Comparison of ENCODE assay signal across 1 cellular context in genomic region chr10:95389176-95389575, GRCh38.
TF ChIP-seq lines count a peak whose summit lies in the region.

No MANE protein-coding gene starts in this region.

TF ChIP-seq in HepG2, 621 proteins besides CTCF, POLR2A, EP300 and RAD21 (continued from another document and continues in another):
- 0 out of 2 replicates have a peak, but pooled peaks have one; percentile 14 for TF ChIP-seq PATZ1 (CRISPR knock-in tag; IDR thresholded peaks at IDR 0.05)
- no peak for TF ChIP-seq MEF2D (CRISPR knock-in tag; IDR thresholded peaks at IDR 0.05)
- no peak for TF ChIP-seq ZNF672 (CRISPR knock-in tag; IDR thresholded peaks at IDR 0.05)
- TF ChIP-seq, protein P1, sequence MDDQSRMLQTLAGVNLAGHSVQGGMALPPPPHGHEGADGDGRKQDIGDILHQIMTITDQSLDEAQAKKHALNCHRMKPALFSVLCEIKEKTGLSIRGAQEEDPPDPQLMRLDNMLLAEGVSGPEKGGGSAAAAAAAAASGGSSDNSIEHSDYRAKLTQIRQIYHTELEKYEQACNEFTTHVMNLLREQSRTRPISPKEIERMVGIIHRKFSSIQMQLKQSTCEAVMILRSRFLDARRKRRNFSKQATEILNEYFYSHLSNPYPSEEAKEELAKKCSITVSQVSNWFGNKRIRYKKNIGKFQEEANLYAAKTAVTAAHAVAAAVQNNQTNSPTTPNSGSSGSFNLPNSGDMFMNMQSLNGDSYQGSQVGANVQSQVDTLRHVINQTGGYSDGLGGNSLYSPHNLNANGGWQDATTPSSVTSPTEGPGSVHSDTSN (CRISPR knock-in tag; IDR thresholded peaks at IDR 0.05; ENCODE audit: borderline replicate concordance) = no peak
- TF ChIP-seq NR2F6 (IDR thresholded peaks at IDR 0.05) = no peak
- TF ChIP-seq NR2F6 (CRISPR knock-in tag; IDR thresholded peaks at IDR 0.05) = 0 out of 2 replicates have a peak, but pooled peaks have one; percentile 22
- TF ChIP-seq, protein P2, sequence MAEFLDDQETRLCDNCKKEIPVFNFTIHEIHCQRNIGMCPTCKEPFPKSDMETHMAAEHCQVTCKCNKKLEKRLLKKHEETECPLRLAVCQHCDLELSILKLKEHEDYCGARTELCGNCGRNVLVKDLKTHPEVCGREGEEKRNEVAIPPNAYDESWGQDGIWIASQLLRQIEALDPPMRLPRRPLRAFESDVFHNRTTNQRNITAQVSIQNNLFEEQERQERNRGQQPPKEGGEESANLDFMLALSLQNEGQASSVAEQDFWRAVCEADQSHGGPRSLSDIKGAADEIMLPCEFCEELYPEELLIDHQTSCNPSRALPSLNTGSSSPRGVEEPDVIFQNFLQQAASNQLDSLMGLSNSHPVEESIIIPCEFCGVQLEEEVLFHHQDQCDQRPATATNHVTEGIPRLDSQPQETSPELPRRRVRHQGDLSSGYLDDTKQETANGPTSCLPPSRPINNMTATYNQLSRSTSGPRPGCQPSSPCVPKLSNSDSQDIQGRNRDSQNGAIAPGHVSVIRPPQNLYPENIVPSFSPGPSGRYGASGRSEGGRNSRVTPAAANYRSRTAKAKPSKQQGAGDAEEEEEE (CRISPR knock-in tag; IDR thresholded peaks at IDR 0.05; ENCODE audit: borderline replicate concordance) = no peak
- TF ChIP-seq CEBPG (CRISPR knock-in tag; IDR thresholded peaks at IDR 0.05) = peak; percentile 57; the same call in 1 of the 2 replicates
- TF ChIP-seq CBFB (CRISPR knock-in tag; IDR thresholded peaks at IDR 0.05) = no peak
- no peak for TF ChIP-seq GLMP (CRISPR knock-in tag; IDR thresholded peaks at IDR 0.05; ENCODE audit: borderline replicate concordance)
- TF ChIP-seq AHR (CRISPR knock-in tag; IDR thresholded peaks at IDR 0.05) = no peak
- TF ChIP-seq HCFC1 (IDR thresholded peaks at IDR 0.05; ENCODE audit: low read depth, low read length) = no peak
- no peak for TF ChIP-seq ZSCAN25 (CRISPR knock-in tag; IDR thresholded peaks at IDR 0.05)
- TF ChIP-seq ZNF510 (CRISPR knock-in tag; IDR thresholded peaks at IDR 0.05; ENCODE audit: low read depth) = no peak
- no peak for TF ChIP-seq TFAP4 (IDR thresholded peaks at IDR 0.05; ENCODE audit: borderline replicate concordance, low read depth)
- TF ChIP-seq ZNF331 (CRISPR knock-in tag; IDR thresholded peaks at IDR 0.05) = 0 out of 2 replicates have a peak, but pooled peaks have one; percentile 11
- TF ChIP-seq RARG (CRISPR knock-in tag; IDR thresholded peaks at IDR 0.05; ENCODE audit: low read depth) = no peak
- TF ChIP-seq PHF8 (CRISPR knock-in tag; IDR thresholded peaks at IDR 0.05) = no peak
- no peak for TF ChIP-seq ZNF382 (CRISPR knock-in tag; IDR thresholded peaks at IDR 0.05; ENCODE audit: borderline replicate concordance)
- TF ChIP-seq, protein P3, sequence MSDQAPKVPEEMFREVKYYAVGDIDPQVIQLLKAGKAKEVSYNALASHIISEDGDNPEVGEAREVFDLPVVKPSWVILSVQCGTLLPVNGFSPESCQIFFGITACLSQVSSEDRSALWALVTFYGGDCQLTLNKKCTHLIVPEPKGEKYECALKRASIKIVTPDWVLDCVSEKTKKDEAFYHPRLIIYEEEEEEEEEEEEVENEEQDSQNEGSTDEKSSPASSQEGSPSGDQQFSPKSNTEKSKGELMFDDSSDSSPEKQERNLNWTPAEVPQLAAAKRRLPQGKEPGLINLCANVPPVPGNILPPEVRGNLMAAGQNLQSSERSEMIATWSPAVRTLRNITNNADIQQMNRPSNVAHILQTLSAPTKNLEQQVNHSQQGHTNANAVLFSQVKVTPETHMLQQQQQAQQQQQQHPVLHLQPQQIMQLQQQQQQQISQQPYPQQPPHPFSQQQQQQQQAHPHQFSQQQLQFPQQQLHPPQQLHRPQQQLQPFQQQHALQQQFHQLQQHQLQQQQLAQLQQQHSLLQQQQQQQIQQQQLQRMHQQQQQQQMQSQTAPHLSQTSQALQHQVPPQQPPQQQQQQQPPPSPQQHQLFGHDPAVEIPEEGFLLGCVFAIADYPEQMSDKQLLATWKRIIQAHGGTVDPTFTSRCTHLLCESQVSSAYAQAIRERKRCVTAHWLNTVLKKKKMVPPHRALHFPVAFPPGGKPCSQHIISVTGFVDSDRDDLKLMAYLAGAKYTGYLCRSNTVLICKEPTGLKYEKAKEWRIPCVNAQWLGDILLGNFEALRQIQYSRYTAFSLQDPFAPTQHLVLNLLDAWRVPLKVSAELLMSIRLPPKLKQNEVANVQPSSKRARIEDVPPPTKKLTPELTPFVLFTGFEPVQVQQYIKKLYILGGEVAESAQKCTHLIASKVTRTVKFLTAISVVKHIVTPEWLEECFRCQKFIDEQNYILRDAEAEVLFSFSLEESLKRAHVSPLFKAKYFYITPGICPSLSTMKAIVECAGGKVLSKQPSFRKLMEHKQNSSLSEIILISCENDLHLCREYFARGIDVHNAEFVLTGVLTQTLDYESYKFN (CRISPR knock-in tag; conservative IDR thresholded peaks at IDR 0.05) = no peak
- TF ChIP-seq SOX13 (IDR thresholded peaks at IDR 0.05) = no peak
- TF ChIP-seq SOX13 (CRISPR knock-in tag; conservative IDR thresholded peaks at IDR 0.05 in 1 of 2, IDR thresholded peaks at IDR 0.05 in 1 of 2) = peak in 1 of 2 experiments; percentile 58; a peak in 1 of 4 replicates
- TF ChIP-seq, protein P4, sequence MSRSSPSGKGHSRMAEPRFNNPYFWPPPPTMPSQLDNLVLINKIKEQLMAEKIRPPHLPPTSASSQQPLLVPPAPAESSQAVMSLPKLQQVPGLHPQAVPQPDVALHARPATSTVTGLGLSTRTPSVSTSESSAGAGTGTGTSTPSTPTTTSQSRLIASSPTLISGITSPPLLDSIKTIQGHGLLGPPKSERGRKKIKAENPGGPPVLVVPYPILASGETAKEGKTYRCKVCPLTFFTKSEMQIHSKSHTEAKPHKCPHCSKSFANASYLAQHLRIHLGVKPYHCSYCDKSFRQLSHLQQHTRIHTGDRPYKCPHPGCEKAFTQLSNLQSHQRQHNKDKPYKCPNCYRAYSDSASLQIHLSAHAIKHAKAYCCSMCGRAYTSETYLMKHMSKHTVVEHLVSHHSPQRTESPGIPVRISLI (CRISPR knock-in tag; IDR thresholded peaks at IDR 0.05; ENCODE audit: borderline replicate concordance) = peak; percentile 87; the same call in 1 of the 2 replicates
- TF ChIP-seq FOXP4 (CRISPR knock-in tag; IDR thresholded peaks at IDR 0.05) = peak; percentile 16; the same call in 1 of the 2 replicates
- no peak for TF ChIP-seq MLLT10 (CRISPR knock-in tag; IDR thresholded peaks at IDR 0.05)
- TF ChIP-seq NCOA2 (CRISPR knock-in tag; IDR thresholded peaks at IDR 0.05) = no peak
- TF ChIP-seq RXRB (CRISPR knock-in tag; IDR thresholded peaks at IDR 0.05; ENCODE audit: borderline replicate concordance) = no peak
- TF ChIP-seq, protein P5, sequence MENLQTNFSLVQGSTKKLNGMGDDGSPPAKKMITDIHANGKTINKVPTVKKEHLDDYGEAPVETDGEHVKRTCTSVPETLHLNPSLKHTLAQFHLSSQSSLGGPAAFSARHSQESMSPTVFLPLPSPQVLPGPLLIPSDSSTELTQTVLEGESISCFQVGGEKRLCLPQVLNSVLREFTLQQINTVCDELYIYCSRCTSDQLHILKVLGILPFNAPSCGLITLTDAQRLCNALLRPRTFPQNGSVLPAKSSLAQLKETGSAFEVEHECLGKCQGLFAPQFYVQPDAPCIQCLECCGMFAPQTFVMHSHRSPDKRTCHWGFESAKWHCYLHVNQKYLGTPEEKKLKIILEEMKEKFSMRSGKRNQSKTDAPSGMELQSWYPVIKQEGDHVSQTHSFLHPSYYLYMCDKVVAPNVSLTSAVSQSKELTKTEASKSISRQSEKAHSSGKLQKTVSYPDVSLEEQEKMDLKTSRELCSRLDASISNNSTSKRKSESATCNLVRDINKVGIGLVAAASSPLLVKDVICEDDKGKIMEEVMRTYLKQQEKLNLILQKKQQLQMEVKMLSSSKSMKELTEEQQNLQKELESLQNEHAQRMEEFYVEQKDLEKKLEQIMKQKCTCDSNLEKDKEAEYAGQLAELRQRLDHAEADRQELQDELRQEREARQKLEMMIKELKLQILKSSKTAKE (CRISPR knock-in tag; IDR thresholded peaks at IDR 0.05; ENCODE audit: borderline replicate concordance) = no peak
- no peak for TF ChIP-seq KLF13 (CRISPR knock-in tag; IDR thresholded peaks at IDR 0.05)
- no peak for TF ChIP-seq ZNF24 (IDR thresholded peaks at IDR 0.05)
- TF ChIP-seq, protein P6, sequence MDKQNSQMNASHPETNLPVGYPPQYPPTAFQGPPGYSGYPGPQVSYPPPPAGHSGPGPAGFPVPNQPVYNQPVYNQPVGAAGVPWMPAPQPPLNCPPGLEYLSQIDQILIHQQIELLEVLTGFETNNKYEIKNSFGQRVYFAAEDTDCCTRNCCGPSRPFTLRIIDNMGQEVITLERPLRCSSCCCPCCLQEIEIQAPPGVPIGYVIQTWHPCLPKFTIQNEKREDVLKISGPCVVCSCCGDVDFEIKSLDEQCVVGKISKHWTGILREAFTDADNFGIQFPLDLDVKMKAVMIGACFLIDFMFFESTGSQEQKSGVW (CRISPR knock-in tag; IDR thresholded peaks at IDR 0.05; ENCODE audit: borderline replicate concordance) = no peak
- TF ChIP-seq, protein P7, sequence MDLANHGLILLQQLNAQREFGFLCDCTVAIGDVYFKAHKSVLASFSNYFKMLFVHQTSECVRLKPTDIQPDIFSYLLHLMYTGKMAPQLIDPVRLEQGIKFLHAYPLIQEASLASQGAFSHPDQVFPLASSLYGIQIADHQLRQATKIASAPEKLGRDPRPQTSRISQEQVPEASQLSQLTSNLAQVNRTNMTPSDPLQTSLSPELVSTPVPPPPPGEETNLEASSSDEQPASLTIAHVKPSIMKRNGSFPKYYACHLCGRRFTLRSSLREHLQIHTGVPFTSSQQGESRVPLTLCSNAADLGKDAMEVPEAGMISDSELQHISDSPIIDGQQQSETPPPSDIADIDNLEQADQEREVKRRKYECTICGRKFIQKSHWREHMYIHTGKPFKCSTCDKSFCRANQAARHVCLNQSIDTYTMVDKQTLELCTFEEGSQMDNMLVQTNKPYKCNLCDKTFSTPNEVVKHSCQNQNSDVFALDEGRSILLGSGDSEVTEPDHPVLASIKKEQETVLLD (CRISPR knock-in tag; IDR thresholded peaks at IDR 0.05; ENCODE audit: low read depth) = no peak
- 0 out of 2 replicates have a peak, but pooled peaks have one; percentile 12 for TF ChIP-seq SIX1 (CRISPR knock-in tag; IDR thresholded peaks at IDR 0.05; ENCODE audit: borderline replicate concordance)
- no peak for TF ChIP-seq NFE2 (CRISPR knock-in tag; IDR thresholded peaks at IDR 0.05)
- no peak for TF ChIP-seq ZNF598 (CRISPR knock-in tag; IDR thresholded peaks at IDR 0.05; ENCODE audit: borderline replicate concordance)
- no peak for TF ChIP-seq CREB1 (IDR thresholded peaks at IDR 0.05)
- peak; percentile 39; the same call in 1 of the 2 replicates for TF ChIP-seq CREB1 (CRISPR knock-in tag; IDR thresholded peaks at IDR 0.05)
- TF ChIP-seq HNF4A (CRISPR knock-in tag; IDR thresholded peaks at IDR 0.05) = 0 out of 2 replicates have a peak, but pooled peaks have one; percentile 5
